27 cellular contexts compared by ENCODE assay signal in the genomic region with DNA sequence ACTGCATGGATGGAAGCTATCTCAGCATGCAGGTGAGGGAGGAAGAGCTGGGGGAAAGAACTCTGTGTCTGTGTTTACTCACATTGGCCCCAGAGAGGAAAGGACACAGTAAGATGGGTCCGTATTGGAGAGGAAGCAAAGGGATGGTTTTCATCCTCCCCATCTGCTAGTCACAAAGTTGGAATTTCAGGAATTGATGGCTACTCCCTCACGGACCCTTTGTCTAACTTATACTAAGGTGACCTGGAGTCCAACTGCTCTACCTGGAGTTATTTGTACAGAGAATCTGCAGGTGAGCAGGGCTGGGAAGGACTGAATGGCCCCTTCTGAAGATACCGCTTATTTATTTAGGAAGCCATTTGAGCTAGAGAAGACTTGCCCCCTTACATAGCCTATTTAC. TPM values are rescaled to one million over a fixed set of nuclear protein-coding genes. Genes with fewer than 3 reads are reported as not detected.
"Had no signal": no experiment of that assay in that cellular context is flagged by ENCODE, and none has a peak within 500 bp of the region (broad histone marks: within the 10 kb centered on the region; RNA-seq: fewer than 3 reads in every experiment).

No MANE protein-coding gene starts in this region.

- H3K9me3 ChIP-seq: esophagus squamous epithelium, neutrophil, ovary, prostate gland, sigmoid colon, testis, transverse colon had no signal

- H3K36me3 ChIP-seq: ovary, prostate gland, transverse colon had no signal

- H3K4me1 ChIP-seq: sigmoid colon, transverse colon had no signal

- FAIRE-seq: bronchial epithelial cell, small intestine had no signal

- ATAC-seq: activated CD8-positive, alpha-beta memory T cell treated with anti-CD3 and anti-CD28 coated beads, Interleukin-2, amount 10 ng/mL, durations not matched to agents 7 days and 5 days; activated CD8-positive, alpha-beta T cell treated with anti-CD3 and anti-CD28 coated beads, Interleukin-2, amount 10 ng/mL, durations not matched to agents 7 days and 5 days; activated naive CD8-positive, alpha-beta T cell treated with anti-CD3 and anti-CD28 coated beads, Interleukin-2, amount 50 U/mL, for 24 hours; left cardiac atrium; naive thymus-derived CD8-positive, alpha-beta T cell; WTC11 had no signal

- H3K27me3 ChIP-seq: esophagus squamous epithelium, ovary, sigmoid colon, testis, transverse colon had no signal

- DNase-seq: activated CD4-positive, alpha-beta T cell treated with anti-CD3 and anti-CD28 coated beads for 1 hour; activated CD4-positive, alpha-beta T cell treated with anti-CD3 and anti-CD28 coated beads, Interleukin-2, amount 50 U/mL, for 1 hour; activated CD8-positive, alpha-beta memory T cell treated with anti-CD3 and anti-CD28 coated beads, Interleukin-2, amount 10 ng/mL, durations not matched to agents 7 days and 5 days; activated CD8-positive, alpha-beta T cell treated with anti-CD3 and anti-CD28 coated beads, Interleukin-2, amount 10 ng/mL, durations not matched to agents 7 days and 5 days; activated naive CD8-positive, alpha-beta T cell treated with anti-CD3 and anti-CD28 coated beads, Interleukin-2, amount 50 U/mL, for 24 hours; activated T-cell treated with anti-CD3 and anti-CD28 coated beads, Interleukin-2, amount 50 U/mL, for 48 hours; amygdala; esophagus squamous epithelium; foreskin melanocyte; left cardiac atrium; mammary epithelial cell; midbrain; naive thymus-derived CD8-positive, alpha-beta T cell; ovary; retina; sigmoid colon; small intestine; stimulated activated CD4-positive, alpha-beta T cell treated with anti-CD3 and anti-CD28 coated beads, Interleukin-1b, Interleukin-23, amount 100 ng/mL, for 48 hours; stimulated activated naive CD4-positive, alpha-beta T cell; T-helper 2 cell; testis; transverse colon had no signal

- H3K4me3 ChIP-seq: esophagus squamous epithelium, ovary, prostate gland, sigmoid colon, testis, transverse colon had no signal

- H3K27ac ChIP-seq: epithelial cell of prostate, esophagus squamous epithelium, neutrophil, ovary, prostate gland, sigmoid colon, testis, transverse colon had no signal

RNA-seq across cellular contexts. Expression of a gene that starts 55.1 kb away (rescaled TPM):
- total RNA-seq: activated CD8-positive, alpha-beta memory T cell treated with anti-CD3 and anti-CD28 coated beads, Interleukin-2, amount 10 ng/mL, durations not matched to agents 7 days and 5 days; activated CD8-positive, alpha-beta T cell treated with anti-CD3 and anti-CD28 coated beads, Interleukin-2, amount 10 ng/mL, durations not matched to agents 7 days and 5 days; naive thymus-derived CD8-positive, alpha-beta T cell had no signal
- polyA plus RNA-seq: naive thymus-derived CD8-positive, alpha-beta T cell had no signal
